Comparison of ENCODE assay signal across 9 cellular contexts in genomic region chr15:99252326-99252725, GRCh38. TPM values are rescaled to one million over a fixed set of nuclear protein-coding genes. Genes with fewer than 3 reads are reported as not detected.
DNase-seq lines count a peak whose midpoint lies in the region; ATAC-seq and TF ChIP-seq lines count a peak whose summit lies in the region.
"Had no signal": no experiment of that assay in that cellular context is flagged by ENCODE, and none has a peak within 500 bp of the region (broad histone marks: within the 10 kb centered on the region; RNA-seq: fewer than 3 reads in every experiment).

No MANE protein-coding gene starts in this region.

- peaks cover 5% of the 10 kb centered on the region; the same call in 1 of the 2 replicates for H3K9me3 ChIP-seq in DOHH2 (ENCODE audit: control insufficient read depth, insufficient read depth, low read length)
- H3K9me3 ChIP-seq in endodermal cell (ENCODE audit: control insufficient read depth, low read length), result no peaks in the 10 kb centered on the region
- no peaks in the 10 kb centered on the region for H3K9me3 ChIP-seq in parathyroid adenoma (ENCODE audit: control insufficient read depth, low read length)

- no peak overlapping the region for H3K27ac Mint-ChIP-seq in endodermal cell

- no peak for TF ChIP-seq POLR2A in NB4 (IDR thresholded peaks at IDR 0.05; ENCODE audit: extremely low read depth, insufficient read length)

- H2AFZ ChIP-seq in parathyroid adenoma, result peak overlapping the region; percentile 77

- H3K27ac ChIP-seq in DOHH2 (ENCODE audit: low read depth, low read length), result peak overlapping the region; percentile 81
- no peak overlapping the region for H3K27ac ChIP-seq in endodermal cell (ENCODE audit: low read depth, low read length)
- no peak overlapping the region for H3K27ac ChIP-seq in parathyroid adenoma

- TF ChIP-seq CTCF in DOHH2 (IDR thresholded peaks at IDR 0.05; ENCODE audit: low read depth, low read length, poor library complexity, severe bottlenecking) (no peak), NB4 (IDR thresholded peaks at IDR 0.05; ENCODE audit: low read depth, low read length) (no peak), endodermal cell (conservative IDR thresholded peaks at IDR 0.05) (no peak), parathyroid adenoma (IDR thresholded peaks at IDR 0.05) (no peak)

- no peaks in the 10 kb centered on the region for H3K9me3 Mint-ChIP-seq in endodermal cell

- ATAC-seq in GM18867 (IDR thresholded peaks at IDR 0.05; ENCODE audit: unreplicated experiment), result no peak

- H3K4me1 ChIP-seq in DOHH2 (ENCODE audit: control insufficient read depth, low read length), result peaks cover 51% of the 10 kb centered on the region
- H3K4me1 ChIP-seq in endodermal cell (ENCODE audit: control insufficient read depth, insufficient read depth, low read length), result peaks cover 4% of the 10 kb centered on the region
- H3K4me1 ChIP-seq in parathyroid adenoma, result peaks cover 2% of the 10 kb centered on the region

- peaks cover 5% of the 10 kb centered on the region for H3K4me1 Mint-ChIP-seq in endodermal cell

- H3K79me2 ChIP-seq in DOHH2 (ENCODE audit: control insufficient read depth, low read length), result peaks cover 28% of the 10 kb centered on the region
- H3K79me2 ChIP-seq in parathyroid adenoma, result peaks cover 6% of the 10 kb centered on the region

- peaks cover 3% of the 10 kb centered on the region for H3K36me3 Mint-ChIP-seq in endodermal cell (ENCODE audit: low read depth)

- H3K4me3 ChIP-seq in DOHH2 (ENCODE audit: low read length) (peak overlapping the region; percentile 83), NB4 (ENCODE audit: low read depth, low read length) (peak overlapping the region; percentile 87), endodermal cell (ENCODE audit: low read length) (peak overlapping the region; percentile 97), parathyroid adenoma (ENCODE audit: low read depth, low read length) (peak overlapping the region; percentile 88)

- H4K20me1 ChIP-seq in DOHH2 (ENCODE audit: control insufficient read depth, insufficient read depth, low read depth, low read length), result no peaks in the 10 kb centered on the region

- H3K27me3 ChIP-seq in DOHH2 (ENCODE audit: control insufficient read depth, low read length) (no peaks in the 10 kb centered on the region), endodermal cell (ENCODE audit: control insufficient read depth, insufficient read depth, low read length, poor library complexity, severe bottlenecking) (no peaks in the 10 kb centered on the region), parathyroid adenoma (ENCODE audit: control insufficient read depth, insufficient read depth, low read length) (no peaks in the 10 kb centered on the region)

- DNase-seq in NB4 (ENCODE audit: low read depth) (peak; percentile 13), endodermal cell (no peak), A172 (ENCODE audit: low spot score) (no peak), activated gamma-delta T cell (lab: John Stamatoyannopoulos, UW) (no peak), SIG-M5 treated with dmso at 0.1 percent for 504 hours (lab: John Stamatoyannopoulos, UW; ENCODE audit: unreplicated experiment) (no peak)
- DNase-seq: activated CD4-positive, alpha-beta T cell treated with anti-CD3 and anti-CD28 coated beads for 1 hour had no signal

- H3K36me3 ChIP-seq in DOHH2 (ENCODE audit: control insufficient read depth, low read length) (peaks cover 15% of the 10 kb centered on the region), endodermal cell (ENCODE audit: control insufficient read depth, insufficient read depth, low read length) (peaks cover 15% of the 10 kb centered on the region), parathyroid adenoma (ENCODE audit: control insufficient read depth, insufficient read depth, low read length) (no peaks in the 10 kb centered on the region)

- no peaks in the 10 kb centered on the region for H3K9me2 ChIP-seq in DOHH2 (replicated peaks; ENCODE audit: control insufficient read depth, low read length)

- H3K4me3 Mint-ChIP-seq in endodermal cell, result no peak overlapping the region

- H3K27me3 Mint-ChIP-seq in endodermal cell (ENCODE audit: insufficient read depth), result no peaks in the 10 kb centered on the region

- WGBS in endodermal cell (ENCODE audit: insufficient coverage in 1 of 2, insufficient read length in 1 of 2), 2 experiments, result 88 to 90% methylated on average over 5 to 7 of the region's 7 CpGs

- H3K9ac ChIP-seq in endodermal cell (ENCODE audit: extremely low read depth, low read length, poor library complexity, severe bottlenecking) (no peak overlapping the region), parathyroid adenoma (no peak overlapping the region)

- H3F3A ChIP-seq in DOHH2 (ENCODE audit: control insufficient read depth, insufficient read depth), result peaks cover 10% of the 10 kb centered on the region

- H3K4me2 ChIP-seq in DOHH2 (ENCODE audit: low read length) (peak overlapping the region; percentile 76), parathyroid adenoma (ENCODE audit: low read length) (peak overlapping the region; percentile 91)

RNA-seq across cellular contexts. Expression of gene LRRC28, which starts 1.0 kb away (rescaled TPM):
- total RNA-seq in endodermal cell, result 10 to 100 TPM; 26.1 to 35.5 TPM
- 33.2 TPM for polyA plus RNA-seq in endodermal cell (2013, experiment 1 of 2)
- 33.0 TPM for polyA plus RNA-seq in endodermal cell (2013, experiment 2 of 2)
- total RNA-seq in A172 (2014; rRNA removed; shearing (Covaris generic)), result 14.0 and 20.8 TPM in 2 replicates

RNA-seq across cellular contexts. Expression of gene TTC23, which starts 2.9 kb away (rescaled TPM):
- total RNA-seq in endodermal cell, result 10 to 100 TPM; 20.7 to 26.3 TPM
- 22.3 TPM for polyA plus RNA-seq in endodermal cell (2013, experiment 1 of 2)
- 25.4 TPM for polyA plus RNA-seq in endodermal cell (2013, experiment 2 of 2)
- 13.5 and 15.0 TPM in 2 replicates for total RNA-seq in A172 (2014; rRNA removed; shearing (Covaris generic))
